8 cellular contexts compared by ENCODE assay signal in genomic region chr1:65429806-65430205, GRCh38.
A peak's percentile ranks its signal among the peaks of the same experiment; 100 is the strongest.
DNase-seq lines count a peak whose midpoint lies in the region; TF ChIP-seq lines count a peak whose summit lies in the region.

No MANE protein-coding gene starts in this region.

- DNase-seq in HS-27A (ENCODE audit: low read depth) (peak; percentile 77), astrocyte of the cerebellum (ENCODE audit: low read depth) (peak; percentile 57), hepatic stellate cell (ENCODE audit: low spot score) (peak; percentile 53), SKM-1 treated with dmso at 0.1 percent for 144 hours (lab: John Stamatoyannopoulos, UW; ENCODE audit: unreplicated experiment) (no peak), NAMALWA (ENCODE audit: low spot score) (no peak), NCI-H526 treated with DMSO at 0.1 percent for 48 hours (lab: John Stamatoyannopoulos, UW) (no peak), NCI-H2029 treated with DMSO at 0.1 percent for 48 hours (lab: John Stamatoyannopoulos, UW) (no peak)

- H3K36me3 ChIP-seq in subcutaneous abdominal adipose tissue (ENCODE audit: control insufficient read depth in 5 of 5, insufficient read depth in 5 of 5, low read length in 5 of 5) = peaks cover 37 to 70% (median 47%) of the 10 kb centered on the region in 5 donors

- no peaks in the 10 kb centered on the region for H3K9me3 ChIP-seq in subcutaneous abdominal adipose tissue (ENCODE audit: control insufficient read depth in 5 of 5, low read length in 5 of 5)

- H3K27ac ChIP-seq in subcutaneous abdominal adipose tissue (ENCODE audit: low read depth, low read length) = peak overlapping the region; percentile 80

- peaks cover 0 to 28% (median 10%) of the 10 kb centered on the region in 5 donors for H3K4me1 ChIP-seq in subcutaneous abdominal adipose tissue (ENCODE audit: control insufficient read depth in 5 of 5, insufficient read depth in 5 of 5, low read length in 5 of 5)

- H3K27me3 ChIP-seq in subcutaneous abdominal adipose tissue (ENCODE audit: control insufficient read depth in 5 of 5, insufficient read depth in 4 of 5, low read length in 5 of 5) = no peaks in the 10 kb centered on the region

- H3K9ac ChIP-seq in subcutaneous abdominal adipose tissue (ENCODE audit: low read length in 5 of 5) = peak overlapping the region in 3 of 5 donors; percentile 21 to 49 (median 35)

- TF ChIP-seq CTCF in astrocyte of the cerebellum (IDR thresholded peaks at IDR 0.05; ENCODE audit: low read depth, low read length, missing control alignments) = no peak

- H3K4me3 ChIP-seq in astrocyte of the cerebellum (ENCODE audit: low read depth, low read length) (no peak overlapping the region), subcutaneous abdominal adipose tissue (ENCODE audit: low read depth in 1 of 5, low read length in 5 of 5) (no peak overlapping the region)

- in situ Hi-C loops in astrocyte of the cerebellum (cut with HindIII; ENCODE audit: low sequenced_read_pairs) = no loop called here

Comparison
In these comparisons a context has a peak if more than half of its experiments do, and no peak if none do; other contexts are left out.
1. DNase-seq: peak in HS-27A (single experiment), astrocyte of the cerebellum (single experiment) and hepatic stellate cell (single experiment); none in SKM-1 treated with dmso at 0.1 percent for 144 hours (single experiment), NAMALWA (single experiment), NCI-H526 treated with DMSO at 0.1 percent for 48 hours (single experiment) and NCI-H2029 treated with DMSO at 0.1 percent for 48 hours (single experiment).